ENCODE assay signal across 19 cellular contexts in the genomic region with DNA sequence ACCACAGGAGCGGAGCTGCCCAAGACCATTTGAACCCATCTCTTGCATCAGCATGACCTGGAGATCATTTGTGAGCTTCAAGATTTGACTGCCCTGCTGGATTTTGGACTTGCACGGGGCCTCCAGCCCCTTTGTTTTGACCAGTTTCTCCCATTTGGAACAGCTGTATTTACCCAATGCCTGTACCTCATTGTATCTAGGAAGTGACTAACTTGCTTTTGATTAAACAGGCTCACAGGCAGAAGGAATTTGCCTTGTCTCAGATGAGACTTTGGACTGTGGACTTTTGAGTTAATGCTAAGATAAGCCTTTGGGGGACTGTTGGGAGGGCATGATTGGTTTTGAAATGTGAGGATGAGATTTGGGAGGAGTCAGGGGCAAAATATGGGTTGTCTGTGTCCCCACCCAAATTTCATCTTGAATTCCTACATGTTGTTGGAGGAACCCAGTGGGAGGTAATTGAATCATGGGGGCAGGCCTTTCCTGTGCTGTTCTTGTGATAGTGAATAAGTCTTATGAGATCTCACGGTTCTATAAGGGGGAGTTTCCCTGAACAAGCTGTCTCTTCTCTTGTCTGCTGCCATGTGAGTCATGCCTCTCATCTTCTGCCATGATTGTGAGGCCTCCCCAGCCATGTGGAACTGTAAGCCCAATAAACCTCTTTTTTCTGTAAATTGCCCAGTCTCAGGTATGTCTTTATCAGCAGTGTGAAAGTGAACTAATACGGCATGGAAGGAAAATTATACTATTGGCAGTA. TPM values are rescaled to one million over a fixed set of nuclear protein-coding genes. Genes with fewer than 3 reads are reported as not detected.
"Had no signal": no experiment of that assay in that cellular context is flagged by ENCODE, and none has a peak within 500 bp of the region (broad histone marks: within the 10 kb centered on the region; RNA-seq: fewer than 3 reads in every experiment).

No MANE protein-coding gene starts in this region.

RNA-seq across cellular contexts. Expression of gene CTAGE4, which starts 11.5 kb away (rescaled TPM):
- total RNA-seq: dermis microvascular lymphatic vessel endothelial cell, gastrocnemius medialis, glomerular endothelial cell, lung microvascular endothelial cell had no signal
- polyA plus RNA-seq: fibroblast of lung had no signal

RNA-seq across cellular contexts. Expression of gene ARHGEF35, which starts 23.9 kb away (rescaled TPM):
- total RNA-seq: glomerular endothelial cell, lung microvascular endothelial cell had no signal

RNA-seq across cellular contexts. Expression of gene OR2A14, which starts 48.8 kb away (rescaled TPM):
- total RNA-seq: dermis microvascular lymphatic vessel endothelial cell; esophagus mucosa; fibroblast of lung; fibroblast of villous mesenchyme; gastrocnemius medialis; glomerular endothelial cell; kidney; left cardiac atrium; left lung; lower leg skin; lung microvascular endothelial cell; mucosa of gallbladder; naive thymus-derived CD4-positive, alpha-beta T cell; occipital lobe; ovary; pulmonary artery endothelial cell; thoracic aorta; tibial nerve; upper lobe of left lung had no signal
- polyA plus RNA-seq: fibroblast of lung; naive thymus-derived CD4-positive, alpha-beta T cell; ovary had no signal
